Comparison of ENCODE assay signal across 1 cellular context in genomic region chr3:42829628-42830436, GRCh38.
TF ChIP-seq lines count a peak whose summit lies in the region.

No MANE protein-coding gene starts in this region.

TF ChIP-seq in HepG2, 621 proteins besides CTCF, POLR2A, EP300 and RAD21 (continued from another document and continues in another):
- no peak for TF ChIP-seq ZNF747 (CRISPR knock-in tag; IDR thresholded peaks at IDR 0.05; ENCODE audit: borderline replicate concordance)
- 0 out of 2 replicates have a peak, but pooled peaks have one; percentile 21 for TF ChIP-seq ZSCAN9 (CRISPR knock-in tag; IDR thresholded peaks at IDR 0.05; ENCODE audit: borderline replicate concordance)
- TF ChIP-seq KLF13 (CRISPR knock-in tag; IDR thresholded peaks at IDR 0.05): no peak
- TF ChIP-seq NKX3-1 (CRISPR knock-in tag; IDR thresholded peaks at IDR 0.05): 0 out of 2 replicates have a peak, but pooled peaks have one; percentile 67
- no peak for TF ChIP-seq NFKB2 (CRISPR knock-in tag; IDR thresholded peaks at IDR 0.05; ENCODE audit: borderline replicate concordance)
- no peak for TF ChIP-seq NFIB (CRISPR knock-in tag; IDR thresholded peaks at IDR 0.05; ENCODE audit: borderline replicate concordance)
- TF ChIP-seq SRSF4 (IDR thresholded peaks at IDR 0.05; ENCODE audit: low read depth, low read length, poor library complexity, severe bottlenecking): no peak
- no peak for TF ChIP-seq ZNF24 (IDR thresholded peaks at IDR 0.05)
- TF ChIP-seq FOXC1 (CRISPR knock-in tag; IDR thresholded peaks at IDR 0.05; ENCODE audit: borderline replicate concordance): peak; percentile 88
- no peak for TF ChIP-seq MNT (IDR thresholded peaks at IDR 0.05)
- TF ChIP-seq ZNF354B (CRISPR knock-in tag; IDR thresholded peaks at IDR 0.05): no peak
- TF ChIP-seq ZNF549 (CRISPR knock-in tag; IDR thresholded peaks at IDR 0.05): no peak
- TF ChIP-seq LCORL (IDR thresholded peaks at IDR 0.05): no peak
- TF ChIP-seq LCORL (CRISPR knock-in tag; IDR thresholded peaks at IDR 0.05): peak; percentile 70
- TF ChIP-seq, protein P1, sequence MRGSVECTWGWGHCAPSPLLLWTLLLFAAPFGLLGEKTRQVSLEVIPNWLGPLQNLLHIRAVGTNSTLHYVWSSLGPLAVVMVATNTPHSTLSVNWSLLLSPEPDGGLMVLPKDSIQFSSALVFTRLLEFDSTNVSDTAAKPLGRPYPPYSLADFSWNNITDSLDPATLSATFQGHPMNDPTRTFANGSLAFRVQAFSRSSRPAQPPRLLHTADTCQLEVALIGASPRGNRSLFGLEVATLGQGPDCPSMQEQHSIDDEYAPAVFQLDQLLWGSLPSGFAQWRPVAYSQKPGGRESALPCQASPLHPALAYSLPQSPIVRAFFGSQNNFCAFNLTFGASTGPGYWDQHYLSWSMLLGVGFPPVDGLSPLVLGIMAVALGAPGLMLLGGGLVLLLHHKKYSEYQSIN (CRISPR knock-in tag; IDR thresholded peaks at IDR 0.05; ENCODE audit: borderline replicate concordance): no peak
- TF ChIP-seq FOXO4 (CRISPR knock-in tag; conservative IDR thresholded peaks at IDR 0.05): no peak
- TF ChIP-seq ZNF709 (CRISPR knock-in tag; IDR thresholded peaks at IDR 0.05): no peak
- TF ChIP-seq ZNF605 (CRISPR knock-in tag; IDR thresholded peaks at IDR 0.05): 0 out of 2 replicates have a peak, but pooled peaks have one; percentile 2
- no peak for TF ChIP-seq ZNF17 (CRISPR knock-in tag; IDR thresholded peaks at IDR 0.05)
- no peak for TF ChIP-seq CHD2 (IDR thresholded peaks at IDR 0.05; ENCODE audit: low read depth, low read length)
- TF ChIP-seq, protein P2, sequence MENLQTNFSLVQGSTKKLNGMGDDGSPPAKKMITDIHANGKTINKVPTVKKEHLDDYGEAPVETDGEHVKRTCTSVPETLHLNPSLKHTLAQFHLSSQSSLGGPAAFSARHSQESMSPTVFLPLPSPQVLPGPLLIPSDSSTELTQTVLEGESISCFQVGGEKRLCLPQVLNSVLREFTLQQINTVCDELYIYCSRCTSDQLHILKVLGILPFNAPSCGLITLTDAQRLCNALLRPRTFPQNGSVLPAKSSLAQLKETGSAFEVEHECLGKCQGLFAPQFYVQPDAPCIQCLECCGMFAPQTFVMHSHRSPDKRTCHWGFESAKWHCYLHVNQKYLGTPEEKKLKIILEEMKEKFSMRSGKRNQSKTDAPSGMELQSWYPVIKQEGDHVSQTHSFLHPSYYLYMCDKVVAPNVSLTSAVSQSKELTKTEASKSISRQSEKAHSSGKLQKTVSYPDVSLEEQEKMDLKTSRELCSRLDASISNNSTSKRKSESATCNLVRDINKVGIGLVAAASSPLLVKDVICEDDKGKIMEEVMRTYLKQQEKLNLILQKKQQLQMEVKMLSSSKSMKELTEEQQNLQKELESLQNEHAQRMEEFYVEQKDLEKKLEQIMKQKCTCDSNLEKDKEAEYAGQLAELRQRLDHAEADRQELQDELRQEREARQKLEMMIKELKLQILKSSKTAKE (CRISPR knock-in tag; IDR thresholded peaks at IDR 0.05; ENCODE audit: borderline replicate concordance): no peak
- 0 out of 2 replicates have a peak, but pooled peaks have one; percentile 4 for TF ChIP-seq TARDBP (CRISPR knock-in tag; IDR thresholded peaks at IDR 0.05)
- no peak; the same call in 1 of the 2 replicates for TF ChIP-seq KMT2B (CRISPR knock-in tag; IDR thresholded peaks at IDR 0.05)
- TF ChIP-seq BRD4 (CRISPR knock-in tag; IDR thresholded peaks at IDR 0.05): peak; percentile 6; the same call in 1 of the 2 replicates
- TF ChIP-seq THAP8 (CRISPR knock-in tag; IDR thresholded peaks at IDR 0.05; ENCODE audit: borderline replicate concordance): no peak
- TF ChIP-seq ZMYM3 (CRISPR knock-in tag; IDR thresholded peaks at IDR 0.05): peak; percentile 46; the same call in 1 of the 2 replicates
- TF ChIP-seq TCF7 (IDR thresholded peaks at IDR 0.05; ENCODE audit: low read depth): peak; percentile 28; the same call in 1 of the 2 replicates
- no peak for TF ChIP-seq MZF1 (CRISPR knock-in tag; IDR thresholded peaks at IDR 0.05; ENCODE audit: borderline replicate concordance)
- TF ChIP-seq HOXA5 (CRISPR knock-in tag; IDR thresholded peaks at IDR 0.05): peak; percentile 32; the same call in 1 of the 2 replicates
- TF ChIP-seq NCOA5 (CRISPR knock-in tag; IDR thresholded peaks at IDR 0.05): no peak
- TF ChIP-seq CEBPG (CRISPR knock-in tag; IDR thresholded peaks at IDR 0.05): peak; percentile 32; the same call in 1 of the 2 replicates
- TF ChIP-seq ATM (IDR thresholded peaks at IDR 0.05; ENCODE audit: borderline replicate concordance): no peak
- no peak for TF ChIP-seq ZNF749 (CRISPR knock-in tag; IDR thresholded peaks at IDR 0.05; ENCODE audit: borderline replicate concordance)
- TF ChIP-seq PAWR (CRISPR knock-in tag; IDR thresholded peaks at IDR 0.05; ENCODE audit: borderline replicate concordance): no peak
- TF ChIP-seq, protein P3, sequence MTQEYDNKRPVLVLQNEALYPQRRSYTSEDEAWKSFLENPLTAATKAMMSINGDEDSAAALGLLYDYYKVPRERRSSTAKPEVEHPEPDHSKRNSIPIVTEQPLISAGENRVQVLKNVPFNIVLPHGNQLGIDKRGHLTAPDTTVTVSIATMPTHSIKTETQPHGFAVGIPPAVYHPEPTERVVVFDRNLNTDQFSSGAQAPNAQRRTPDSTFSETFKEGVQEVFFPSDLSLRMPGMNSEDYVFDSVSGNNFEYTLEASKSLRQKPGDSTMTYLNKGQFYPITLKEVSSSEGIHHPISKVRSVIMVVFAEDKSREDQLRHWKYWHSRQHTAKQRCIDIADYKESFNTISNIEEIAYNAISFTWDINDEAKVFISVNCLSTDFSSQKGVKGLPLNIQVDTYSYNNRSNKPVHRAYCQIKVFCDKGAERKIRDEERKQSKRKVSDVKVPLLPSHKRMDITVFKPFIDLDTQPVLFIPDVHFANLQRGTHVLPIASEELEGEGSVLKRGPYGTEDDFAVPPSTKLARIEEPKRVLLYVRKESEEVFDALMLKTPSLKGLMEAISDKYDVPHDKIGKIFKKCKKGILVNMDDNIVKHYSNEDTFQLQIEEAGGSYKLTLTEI (CRISPR knock-in tag; conservative IDR thresholded peaks at IDR 0.05): no peak
- TF ChIP-seq, protein P4, sequence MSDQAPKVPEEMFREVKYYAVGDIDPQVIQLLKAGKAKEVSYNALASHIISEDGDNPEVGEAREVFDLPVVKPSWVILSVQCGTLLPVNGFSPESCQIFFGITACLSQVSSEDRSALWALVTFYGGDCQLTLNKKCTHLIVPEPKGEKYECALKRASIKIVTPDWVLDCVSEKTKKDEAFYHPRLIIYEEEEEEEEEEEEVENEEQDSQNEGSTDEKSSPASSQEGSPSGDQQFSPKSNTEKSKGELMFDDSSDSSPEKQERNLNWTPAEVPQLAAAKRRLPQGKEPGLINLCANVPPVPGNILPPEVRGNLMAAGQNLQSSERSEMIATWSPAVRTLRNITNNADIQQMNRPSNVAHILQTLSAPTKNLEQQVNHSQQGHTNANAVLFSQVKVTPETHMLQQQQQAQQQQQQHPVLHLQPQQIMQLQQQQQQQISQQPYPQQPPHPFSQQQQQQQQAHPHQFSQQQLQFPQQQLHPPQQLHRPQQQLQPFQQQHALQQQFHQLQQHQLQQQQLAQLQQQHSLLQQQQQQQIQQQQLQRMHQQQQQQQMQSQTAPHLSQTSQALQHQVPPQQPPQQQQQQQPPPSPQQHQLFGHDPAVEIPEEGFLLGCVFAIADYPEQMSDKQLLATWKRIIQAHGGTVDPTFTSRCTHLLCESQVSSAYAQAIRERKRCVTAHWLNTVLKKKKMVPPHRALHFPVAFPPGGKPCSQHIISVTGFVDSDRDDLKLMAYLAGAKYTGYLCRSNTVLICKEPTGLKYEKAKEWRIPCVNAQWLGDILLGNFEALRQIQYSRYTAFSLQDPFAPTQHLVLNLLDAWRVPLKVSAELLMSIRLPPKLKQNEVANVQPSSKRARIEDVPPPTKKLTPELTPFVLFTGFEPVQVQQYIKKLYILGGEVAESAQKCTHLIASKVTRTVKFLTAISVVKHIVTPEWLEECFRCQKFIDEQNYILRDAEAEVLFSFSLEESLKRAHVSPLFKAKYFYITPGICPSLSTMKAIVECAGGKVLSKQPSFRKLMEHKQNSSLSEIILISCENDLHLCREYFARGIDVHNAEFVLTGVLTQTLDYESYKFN (CRISPR knock-in tag; conservative IDR thresholded peaks at IDR 0.05): peak; percentile 68
- no peak for TF ChIP-seq REPIN1 (CRISPR knock-in tag; IDR thresholded peaks at IDR 0.05; ENCODE audit: borderline replicate concordance, low read depth)
- no peak for TF ChIP-seq TBX3 (IDR thresholded peaks at IDR 0.05; ENCODE audit: borderline replicate concordance)
- TF ChIP-seq ATF7 (IDR thresholded peaks at IDR 0.05): peak; percentile 37; the same call in 1 of the 2 replicates
- TF ChIP-seq ATF7 (CRISPR knock-in tag; IDR thresholded peaks at IDR 0.05): no peak; the same call in 1 of the 2 replicates
- no peak for TF ChIP-seq ZFP36 (IDR thresholded peaks at IDR 0.05; ENCODE audit: borderline replicate concordance, low read depth, low read length, partially characterized antibody)
- peak; percentile 78 for TF ChIP-seq ASH2L (IDR thresholded peaks at IDR 0.05; ENCODE audit: insufficient read length, low read depth, low read length)
- no peak for TF ChIP-seq TBP (CRISPR knock-in tag; IDR thresholded peaks at IDR 0.05)
- TF ChIP-seq ZFP62 (CRISPR knock-in tag; IDR thresholded peaks at IDR 0.05): no peak
- no peak for TF ChIP-seq ZBTB38 (CRISPR knock-in tag; IDR thresholded peaks at IDR 0.05)
- TF ChIP-seq, protein P5, sequence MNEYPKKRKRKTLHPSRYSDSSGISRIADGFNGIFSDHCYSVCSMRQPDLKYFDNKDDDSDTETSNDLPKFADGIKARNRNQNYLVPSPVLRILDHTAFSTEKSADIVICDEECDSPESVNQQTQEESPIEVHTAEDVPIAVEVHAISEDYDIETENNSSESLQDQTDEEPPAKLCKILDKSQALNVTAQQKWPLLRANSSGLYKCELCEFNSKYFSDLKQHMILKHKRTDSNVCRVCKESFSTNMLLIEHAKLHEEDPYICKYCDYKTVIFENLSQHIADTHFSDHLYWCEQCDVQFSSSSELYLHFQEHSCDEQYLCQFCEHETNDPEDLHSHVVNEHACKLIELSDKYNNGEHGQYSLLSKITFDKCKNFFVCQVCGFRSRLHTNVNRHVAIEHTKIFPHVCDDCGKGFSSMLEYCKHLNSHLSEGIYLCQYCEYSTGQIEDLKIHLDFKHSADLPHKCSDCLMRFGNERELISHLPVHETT (CRISPR knock-in tag; conservative IDR thresholded peaks at IDR 0.05): no peak
- TF ChIP-seq GATAD2A (CRISPR knock-in tag; IDR thresholded peaks at IDR 0.05): peak; percentile 44
- no peak for TF ChIP-seq ZNF782 (CRISPR knock-in tag; IDR thresholded peaks at IDR 0.05; ENCODE audit: borderline replicate concordance)
- peak; percentile 97 for TF ChIP-seq NCOA1 (CRISPR knock-in tag; IDR thresholded peaks at IDR 0.05)
- no peak for TF ChIP-seq TAF1 (CRISPR knock-in tag; IDR thresholded peaks at IDR 0.05)
- TF ChIP-seq ELF4 (CRISPR knock-in tag; IDR thresholded peaks at IDR 0.05; ENCODE audit: borderline replicate concordance): no peak
- no peak for TF ChIP-seq NPAS2 (CRISPR knock-in tag; IDR thresholded peaks at IDR 0.05; ENCODE audit: borderline replicate concordance)
- peak; percentile 60 for TF ChIP-seq CREM (IDR thresholded peaks at IDR 0.05)
- no peak for TF ChIP-seq CREM (CRISPR knock-in tag; IDR thresholded peaks at IDR 0.05)
- TF ChIP-seq ZNF766 (CRISPR knock-in tag; IDR thresholded peaks at IDR 0.05; ENCODE audit: borderline replicate concordance): no peak
- TF ChIP-seq RFXAP (CRISPR knock-in tag; IDR thresholded peaks at IDR 0.05; ENCODE audit: borderline replicate concordance): 0 out of 2 replicates have a peak, but pooled peaks have one; percentile 18
- no peak for TF ChIP-seq ZNF335 (CRISPR knock-in tag; IDR thresholded peaks at IDR 0.05)
- TF ChIP-seq, protein P6, sequence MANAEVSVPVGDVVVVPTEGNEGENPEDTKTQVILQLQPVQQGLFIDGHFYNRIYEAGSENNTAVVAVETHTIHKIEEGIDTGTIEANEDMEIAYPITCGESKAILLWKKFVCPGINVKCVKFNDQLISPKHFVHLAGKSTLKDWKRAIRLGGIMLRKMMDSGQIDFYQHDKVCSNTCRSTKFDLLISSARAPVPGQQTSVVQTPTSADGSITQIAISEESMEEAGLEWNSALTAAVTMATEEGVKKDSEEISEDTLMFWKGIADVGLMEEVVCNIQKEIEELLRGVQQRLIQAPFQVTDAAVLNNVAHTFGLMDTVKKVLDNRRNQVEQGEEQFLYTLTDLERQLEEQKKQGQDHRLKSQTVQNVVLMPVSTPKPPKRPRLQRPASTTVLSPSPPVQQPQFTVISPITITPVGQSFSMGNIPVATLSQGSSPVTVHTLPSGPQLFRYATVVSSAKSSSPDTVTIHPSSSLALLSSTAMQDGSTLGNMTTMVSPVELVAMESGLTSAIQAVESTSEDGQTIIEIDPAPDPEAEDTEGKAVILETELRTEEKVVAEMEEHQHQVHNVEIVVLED (CRISPR knock-in tag; IDR thresholded peaks at IDR 0.05; ENCODE audit: borderline replicate concordance): no peak
- TF ChIP-seq SRF (IDR thresholded peaks at IDR 0.05; ENCODE audit: low read depth, low read length): no peak
- no peak for TF ChIP-seq TCF7L2 (IDR thresholded peaks at IDR 0.05; ENCODE audit: low read depth, low read length)
- TF ChIP-seq ZNF253 (CRISPR knock-in tag; IDR thresholded peaks at IDR 0.05; ENCODE audit: borderline replicate concordance): no peak
